8 cellular contexts compared by ENCODE assay signal in genomic region chr15:50876989-50877360, GRCh38. TPM values are rescaled to one million over a fixed set of nuclear protein-coding genes. Genes with fewer than 3 reads are reported as not detected.
DNase-seq lines count a peak whose midpoint lies in the region; ATAC-seq, FAIRE-seq and TF ChIP-seq lines count a peak whose summit lies in the region.

No MANE protein-coding gene starts in this region.

- ATAC-seq in HG02571 (IDR thresholded peaks at IDR 0.05; ENCODE audit: unreplicated experiment): no peak

- DNase-seq in DMS53 (lab: John Stamatoyannopoulos, UW) (peak; percentile 81), SHP77 treated with DMSO at 0.1 percent for 48 hours (lab: John Stamatoyannopoulos, UW) (peak; percentile 41), frontal cortex (ENCODE audit: low spot score in 2 of 2) (peak; percentile 49 to 70), non-pigmented ciliary epithelial cell (ENCODE audit: low read depth) (peak; percentile 82), superior temporal gyrus (ENCODE audit: extremely low spot score) (peak; percentile 97)
- DNase-seq in activated naive CD4-positive, alpha-beta T cell (lab: John Stamatoyannopoulos, UW): peak in 3 of 4 experiments; percentile 11 to 14 (median 12)

- no peak for FAIRE-seq in frontal cortex (lab: Jason Lieb, UNC)

- peak; percentile 97 for TF ChIP-seq CTCF in LNCAP (IDR thresholded peaks at IDR 0.05)

RNA-seq across cellular contexts. Expression of gene AP4E1, which starts 31.5 kb away (rescaled TPM):
- 12.6 TPM for total RNA-seq in frontal cortex

Comparison
In these comparisons a context has a peak if more than half of its experiments do, and no peak if none do; other contexts are left out.
1. DNase-seq: peak in every context shown above with its lines; median percentile 97 in superior temporal gyrus; 82 in non-pigmented ciliary epithelial cell; 81 in DMS53; 60 in frontal cortex; 41 in SHP77 treated with DMSO at 0.1 percent for 48 hours; 12 in activated naive CD4-positive, alpha-beta T cell.